Comparison of ENCODE assay signal across 12 cellular contexts in the genomic region with DNA sequence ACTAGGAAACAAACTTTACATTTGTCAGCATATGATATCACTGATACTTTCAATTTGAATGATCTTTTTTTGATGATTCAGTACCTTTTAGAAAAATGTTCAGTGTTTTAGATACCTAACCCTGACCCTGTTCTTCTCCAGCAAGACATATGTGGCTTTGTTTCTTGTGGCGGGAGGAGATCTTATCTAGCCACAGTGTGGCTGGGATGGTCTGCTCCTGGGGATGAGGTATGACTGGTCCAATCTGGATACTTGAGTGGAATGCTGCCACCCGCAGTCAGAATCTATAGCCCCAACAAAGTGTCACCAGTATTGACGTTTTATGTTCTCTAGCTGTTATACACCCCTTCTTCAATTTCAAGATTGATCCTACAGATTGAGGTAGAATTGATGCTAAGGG.
"Had no signal": no experiment of that assay in that cellular context is flagged by ENCODE, and none has a peak within 500 bp of the region (broad histone marks: within the 10 kb centered on the region; RNA-seq: fewer than 3 reads in every experiment).

No MANE protein-coding gene starts in this region.

- H3K4me3 ChIP-seq: colonic mucosa, ovary, stomach, thoracic aorta had no signal

- H3K9me3 Mint-ChIP-seq: activated T-helper 17 cell treated with anti-CD3 and anti-CD28 coated beads, Interleukin-2, amount 50 U/mL, for 72 hours; nephron progenitor cell had no signal

- H3K36me3 ChIP-seq: colonic mucosa, ovary, stomach, thoracic aorta had no signal

- ATAC-seq: activated T-helper 17 cell treated with anti-CD3 and anti-CD28 coated beads, Interleukin-2, amount 50 U/mL, for 72 hours; left ventricle myocardium superior had no signal

- H3K27me3 ChIP-seq: colonic mucosa, ovary, stomach had no signal

- H3K4me1 Mint-ChIP-seq: activated T-helper 17 cell treated with anti-CD3 and anti-CD28 coated beads, Interleukin-2, amount 50 U/mL, for 72 hours had no signal

- H3K4me3 Mint-ChIP-seq: activated naive CD4-positive, alpha-beta T cell treated with anti-CD3 and anti-CD28 coated beads for 36 hours; activated T-helper 17 cell treated with anti-CD3 and anti-CD28 coated beads, Interleukin-2, amount 50 U/mL, for 72 hours; nephron progenitor cell had no signal

- H3K9me3 ChIP-seq: colonic mucosa, ovary, stomach, thoracic aorta had no signal

- H3K27ac ChIP-seq: colonic mucosa, ovary, stomach, thoracic aorta had no signal

- H3K27me3 Mint-ChIP-seq: activated T-helper 17 cell treated with anti-CD3 and anti-CD28 coated beads, Interleukin-2, amount 50 U/mL, for 72 hours had no signal

- H3K4me1 ChIP-seq: colonic mucosa, stomach had no signal

- H3K27ac Mint-ChIP-seq: activated naive CD4-positive, alpha-beta T cell treated with anti-CD3 and anti-CD28 coated beads for 36 hours; activated T-helper 17 cell treated with anti-CD3 and anti-CD28 coated beads, Interleukin-2, amount 50 U/mL, for 72 hours had no signal

- DNase-seq: activated CD4-positive, alpha-beta T cell treated with anti-CD3 and anti-CD28 coated beads for 48 hours; activated CD8-positive, alpha-beta memory T cell treated with anti-CD3 and anti-CD28 coated beads for 24 hours; activated naive CD4-positive, alpha-beta T cell treated with anti-CD3 and anti-CD28 coated beads for 36 hours; colonic mucosa; left ventricle myocardium superior; mesenchymal stem cell; nephron progenitor cell; ovary; stimulated activated CD4-positive, alpha-beta T cell treated with anti-CD3 and anti-CD28 coated beads, Interleukin-4, amount 100 ng/mL, for 1 hour; stomach had no signal
